In the genomic region with DNA sequence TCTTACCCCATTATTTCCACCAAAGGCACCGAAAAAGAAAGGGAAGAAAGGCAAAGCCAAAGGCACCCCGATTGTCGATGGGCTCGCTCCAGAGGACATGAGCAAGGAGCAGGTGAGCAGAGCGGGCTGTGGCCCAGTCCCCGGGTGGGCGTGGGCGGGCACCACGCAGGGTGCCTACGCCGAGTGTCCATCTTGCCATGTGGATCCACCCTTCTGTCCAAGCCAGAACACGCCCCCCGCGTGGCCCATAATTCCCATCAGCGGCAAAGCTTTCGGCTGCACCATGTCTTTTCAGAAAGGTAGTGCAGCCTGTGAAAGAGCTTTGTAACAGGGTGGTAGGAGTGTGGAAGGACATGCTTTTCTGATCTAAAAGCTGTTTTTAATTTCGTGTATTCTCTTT, we compare ENCODE assay signal across 26 cellular contexts. TPM values are rescaled to one million over a fixed set of nuclear protein-coding genes. Genes with fewer than 3 reads are reported as not detected.
DNase-seq lines count a peak whose midpoint lies in the region; ATAC-seq and TF ChIP-seq lines count a peak whose summit lies in the region.
"Had no signal": no experiment of that assay in that cellular context is flagged by ENCODE, and none has a peak within 500 bp of the region (broad histone marks: within the 10 kb centered on the region; RNA-seq: fewer than 3 reads in every experiment).

No MANE protein-coding gene starts in this region.

- no peaks in the 10 kb centered on the region for H3K27me3 Mint-ChIP-seq in natural killer cell treated with Interleukin-12 subunit alpha and Interleukin-12 subunit beta and Interleukin-15 and Interleukin-18, amount 100 ng/mL, for 72 hours
- peaks cover 0 to 4% of the 10 kb centered on the region in 2 donors for H3K27me3 Mint-ChIP-seq in natural killer cell (ENCODE audit: low read depth in 2 of 2)
- H3K27me3 Mint-ChIP-seq: B cell; CD4-positive, alpha-beta T cell had no signal

- no peaks in the 10 kb centered on the region for H3K9me3 Mint-ChIP-seq in natural killer cell treated with Interleukin-12 subunit alpha and Interleukin-12 subunit beta and Interleukin-15 and Interleukin-18, amount 100 ng/mL, for 72 hours
- peaks cover 0 to 2% of the 10 kb centered on the region in 2 donors for H3K9me3 Mint-ChIP-seq in natural killer cell
- H3K9me3 Mint-ChIP-seq: CD4-positive, alpha-beta T cell; CD8-positive, alpha-beta T cell had no signal

- peaks cover 0 to 10% of the 10 kb centered on the region in 2 donors for H3K4me1 ChIP-seq in right atrium auricular region

- H3K27ac Mint-ChIP-seq in natural killer cell treated with Interleukin-12 subunit alpha and Interleukin-12 subunit beta and Interleukin-15 and Interleukin-18, amount 100 ng/mL, for 72 hours = no peak overlapping the region
- no peak overlapping the region for H3K27ac Mint-ChIP-seq in natural killer cell
- H3K27ac Mint-ChIP-seq: B cell; CD4-positive, alpha-beta T cell; CD8-positive, alpha-beta T cell had no signal

- no peak overlapping the region for H3K4me3 Mint-ChIP-seq in natural killer cell treated with Interleukin-12 subunit alpha and Interleukin-12 subunit beta and Interleukin-15 and Interleukin-18, amount 100 ng/mL, for 72 hours
- H3K4me3 Mint-ChIP-seq in natural killer cell = no peak overlapping the region
- H3K4me3 Mint-ChIP-seq: B cell; CD4-positive, alpha-beta T cell; CD8-positive, alpha-beta T cell had no signal

- ATAC-seq in Right ventricle myocardium inferior (no peak), natural killer cell (no peak), HG02610 (IDR thresholded peaks at IDR 0.05; ENCODE audit: unreplicated experiment) (no peak)
- no peak for ATAC-seq in natural killer cell treated with Interleukin-12 subunit alpha and Interleukin-12 subunit beta and Interleukin-15 and Interleukin-18, amount 100 ng/mL, for 72 hours
- ATAC-seq: A549; CD8-positive, alpha-beta T cell; GM12878 had no signal

- POLR2A ChIA-PET in RWPE1 (lab: Yijun Ruan, JAX; ENCODE audit: low non-redundant PET) = no interaction called here

- CTCF ChIA-PET in RWPE1 (lab: Yijun Ruan, JAX) = no interaction called here

- no peaks in the 10 kb centered on the region for H3K36me3 ChIP-seq in right atrium auricular region

- no peaks in the 10 kb centered on the region for H3K9me3 ChIP-seq in right atrium auricular region
- H3K9me3 ChIP-seq: A549; BLaER1 treated with 17β-estradiol and CSF1 and Interleukin-3, amounts not matched to agents 10 nM and 100 nM had no signal

- peaks cover 17 to 21% of the 10 kb centered on the region in 2 donors for H3K4me1 Mint-ChIP-seq in natural killer cell treated with Interleukin-12 subunit alpha and Interleukin-12 subunit beta and Interleukin-15 and Interleukin-18, amount 100 ng/mL, for 72 hours (ENCODE audit: low read depth in 2 of 2)
- peaks cover 0 to 25% of the 10 kb centered on the region in 2 donors for H3K4me1 Mint-ChIP-seq in natural killer cell

- peaks cover 7% of the 10 kb centered on the region for H3K36me3 Mint-ChIP-seq in natural killer cell treated with Interleukin-12 subunit alpha and Interleukin-12 subunit beta and Interleukin-15 and Interleukin-18, amount 100 ng/mL, for 72 hours
- H3K36me3 Mint-ChIP-seq in natural killer cell = no peaks in the 10 kb centered on the region

- H3K27ac ChIP-seq in right atrium auricular region (no peak overlapping the region), RWPE1 (0 out of 2 replicates have a peak overlapping the region, but pooled peaks have one; percentile 8)
- H3K27ac ChIP-seq: 22Rv1; A549; BLaER1 treated with 17β-estradiol and CSF1 and Interleukin-3, amounts not matched to agents 10 nM and 100 nM; C4-2B had no signal

- DNase-seq in Right ventricle myocardium inferior (ENCODE audit: missing footprints) (peak; percentile 65), right atrium auricular region (ENCODE audit: low spot score) (no peak), natural killer cell (no peak), RWPE1 (ENCODE audit: low spot score) (no peak), epidermal melanocyte (ENCODE audit: insufficient read length, low spot score) (no peak)
- peak; percentile 31 for DNase-seq in natural killer cell treated with Interleukin-12 subunit alpha and Interleukin-12 subunit beta and Interleukin-15 and Interleukin-18, amount 100 ng/mL, for 72 hours (ENCODE audit: low spot score)
- DNase-seq: AML-193; CD4-positive, alpha-beta T cell; CD8-positive, alpha-beta T cell; DMS 273 treated with DMSO at 0.1 percent for 48 hours; DMS153; DMS53; DMS79; DND-41; EL; GDM1 had no signal

- intact Hi-C loops in Right ventricle myocardium inferior (cut with DNase I) = no loop called here
- intact Hi-C loops in natural killer cell (cut with micrococcal nuclease) = no loop called here

- no peak overlapping the region for H3K4me3 ChIP-seq in right atrium auricular region
- H3K4me3 ChIP-seq: A549; BLaER1 treated with 17β-estradiol and CSF1 and Interleukin-3, amounts not matched to agents 10 nM and 100 nM; GM12878 had no signal

- no peaks in the 10 kb centered on the region for H3K27me3 ChIP-seq in right atrium auricular region
- H3K27me3 ChIP-seq: BLaER1 treated with 17β-estradiol and CSF1 and Interleukin-3, amounts not matched to agents 10 nM and 100 nM had no signal

- TF ChIP-seq CTCF in right atrium auricular region (IDR thresholded peaks at IDR 0.05) (no peak), natural killer cell (IDR thresholded peaks at IDR 0.05) (no peak), RWPE1 (conservative IDR thresholded peaks at IDR 0.05; ENCODE audit: low read depth) (no peak)

RNA-seq across cellular contexts. Expression of a gene that starts 8.4 kb away (rescaled TPM):
- 6.7 TPM for total RNA-seq in Right ventricle myocardium inferior
- 1 to 10 TPM; 2.9 to 6.2 TPM for total RNA-seq in right atrium auricular region
- total RNA-seq in natural killer cell treated with Interleukin-12 subunit alpha and Interleukin-12 subunit beta and Interleukin-15 and Interleukin-18, amount 100 ng/mL, for 72 hours = not detected
- under 1 TPM in 1 of 3 donors, not detected in 2; 0.20 TPM for total RNA-seq in natural killer cell

RNA-seq across cellular contexts. Expression of a gene that starts 49.5 kb away (rescaled TPM):
- total RNA-seq in Right ventricle myocardium inferior (not detected), right atrium auricular region (not detected), natural killer cell (not detected)
- total RNA-seq in natural killer cell treated with Interleukin-12 subunit alpha and Interleukin-12 subunit beta and Interleukin-15 and Interleukin-18, amount 100 ng/mL, for 72 hours = not detected
- total RNA-seq: A172; B cell; CD4-positive, alpha-beta T cell; CD8-positive, alpha-beta T cell; Daoy; G401; GM12878 had no signal

Comparison
In these comparisons a context has a peak if more than half of its experiments do, and no peak if none do; other contexts are left out.
1. DNase-seq: peak in Right ventricle myocardium inferior (single experiment) and natural killer cell treated with Interleukin-12 subunit alpha and Interleukin-12 subunit beta and Interleukin-15 and Interleukin-18, amount 100 ng/mL, for 72 hours (single experiment); none in right atrium auricular region (single experiment), natural killer cell (single experiment), RWPE1 (single experiment) and epidermal melanocyte (single experiment).